In the genomic region with DNA sequence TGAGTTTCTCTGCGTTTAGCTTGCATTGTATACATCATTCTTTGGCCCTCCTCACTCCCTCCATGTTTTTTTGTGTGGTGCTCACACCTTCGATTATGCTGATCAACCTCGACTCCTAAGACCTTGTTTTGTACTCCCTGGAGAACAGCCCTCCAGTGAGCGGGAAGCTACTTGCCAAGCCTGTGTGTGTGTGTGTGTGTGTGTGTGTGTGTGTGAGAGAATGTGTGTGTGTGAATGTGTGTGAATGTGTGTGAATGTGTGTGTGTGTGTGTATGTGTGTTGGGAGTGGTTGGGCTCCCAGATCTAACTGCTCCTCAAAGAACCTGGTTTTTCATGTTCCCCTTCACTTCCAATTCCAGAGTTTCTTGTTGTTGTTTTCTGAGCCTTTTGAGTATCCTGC, we compare ENCODE assay signal across 32 cellular contexts. TPM values are rescaled to one million over a fixed set of nuclear protein-coding genes. Genes with fewer than 3 reads are reported as not detected.
"Had no signal": no experiment of that assay in that cellular context is flagged by ENCODE, and none has a peak within 500 bp of the region (broad histone marks: within the 10 kb centered on the region; RNA-seq: fewer than 3 reads in every experiment).

No MANE protein-coding gene starts in this region.

- H3K36me3 ChIP-seq: brain microvascular endothelial cell, cardiac muscle cell had no signal

- H3K4me3 Mint-ChIP-seq: activated B cell treated with CpG ODN at 0.5 μM for 24 hours; activated CD4-positive, alpha-beta T cell treated with anti-CD3 and anti-CD28 coated beads, Interleukin-2, amount 10 ng/mL, durations not matched to agents 24 days and 14 days; activated naive CD8-positive, alpha-beta T cell treated with anti-CD3 and anti-CD28 coated beads, Interleukin-2, amount 50 U/mL, for 24 hours; activated T-cell treated with anti-CD3 and anti-CD28 coated beads, Interleukin-2, amount 50 U/mL, for 4 hours; T-cell had no signal

- H3K27me3 ChIP-seq: ascending aorta, brain microvascular endothelial cell, cardiac muscle cell had no signal

- ATAC-seq: activated naive CD4-positive, alpha-beta T cell treated with anti-CD3 and anti-CD28 coated beads, Interleukin-2, amount 50 U/mL, for 72 hours; activated naive CD8-positive, alpha-beta T cell treated with anti-CD3 and anti-CD28 coated beads, Interleukin-2, amount 50 U/mL, for 24 hours; activated T-cell treated with anti-CD3 and anti-CD28 coated beads, Interleukin-2, amount 50 U/mL, for 4 hours; Panc1; Right ventricle myocardium inferior; T-cell had no signal

- H3K9me3 ChIP-seq: ascending aorta had no signal

- H3K9me3 Mint-ChIP-seq: activated B cell treated with CpG ODN at 0.5 μM for 24 hours; activated CD4-positive, alpha-beta T cell treated with anti-CD3 and anti-CD28 coated beads, Interleukin-2, amount 10 ng/mL, durations not matched to agents 24 days and 14 days; activated naive CD4-positive, alpha-beta T cell treated with anti-CD3 and anti-CD28 coated beads, Interleukin-2, amount 50 U/mL, for 72 hours; activated naive CD8-positive, alpha-beta T cell treated with anti-CD3 and anti-CD28 coated beads, Interleukin-2, amount 50 U/mL, for 24 hours; activated T-cell treated with anti-CD3 and anti-CD28 coated beads, Interleukin-2, amount 50 U/mL, for 4 hours; T-cell had no signal

- H3K36me3 Mint-ChIP-seq: activated naive CD4-positive, alpha-beta T cell treated with anti-CD3 and anti-CD28 coated beads, Interleukin-2, amount 50 U/mL, for 72 hours; T-cell had no signal

- H3K4me1 Mint-ChIP-seq: activated CD4-positive, alpha-beta T cell treated with anti-CD3 and anti-CD28 coated beads, Interleukin-2, amount 10 ng/mL, durations not matched to agents 24 days and 14 days; activated naive CD8-positive, alpha-beta T cell treated with anti-CD3 and anti-CD28 coated beads, Interleukin-2, amount 50 U/mL, for 24 hours had no signal

- H3K27ac ChIP-seq: ascending aorta, brain microvascular endothelial cell, cardiac muscle cell, SK-N-MC had no signal

- H3K4me3 ChIP-seq: ascending aorta, cardiac muscle cell, SK-N-MC had no signal

- DNase-seq: activated B cell treated with CpG ODN at 0.5 μM for 24 hours; activated CD4-positive, alpha-beta T cell treated with anti-CD3 and anti-CD28 coated beads for 1 hour; activated CD4-positive, alpha-beta T cell treated with anti-CD3 and anti-CD28 coated beads, Interleukin-2, amount 10 ng/mL, durations not matched to agents 24 days and 14 days; activated CD4-positive, alpha-beta T cell treated with anti-CD3 and anti-CD28 coated beads, Interleukin-2, amount 50 U/mL, for 48 hours; activated CD8-positive, alpha-beta memory T cell treated with anti-CD3 and anti-CD28 coated beads for 24 hours; activated effector memory CD4-positive, alpha-beta T cell treated with anti-CD3 and anti-CD28 coated beads, Interleukin-2, amount 50 U/mL, for 16 hours; activated naive CD4-positive, alpha-beta T cell treated with Interleukin-2 at 50 U/mL for 16 hours; activated naive CD8-positive, alpha-beta T cell treated with anti-CD3 and anti-CD28 coated beads, Interleukin-2, amount 50 U/mL, for 24 hours; activated T-cell treated with anti-CD3 and anti-CD28 coated beads, Interleukin-2, amount 50 U/mL, for 4 hours; amniotic stem cell; brain microvascular endothelial cell; Kasumi-1; NCI-H1048; NCI-H1930; NCI-H2171; NCI-H345; NCI-H510A treated with DMSO at 0.1 percent for 48 hours; NCI-H69; NK-92 treated with Interleukin-12 subunit alpha and Interleukin-12 subunit beta, amount 100 ng/mL, for 24 hours; OCI-M1; RPMI8226; T-cell; T-helper 2 cell; T1000 had no signal

- H3K27ac Mint-ChIP-seq: activated B cell treated with CpG ODN at 0.5 μM for 24 hours; activated CD4-positive, alpha-beta T cell treated with anti-CD3 and anti-CD28 coated beads, Interleukin-2, amount 10 ng/mL, durations not matched to agents 24 days and 14 days; activated naive CD4-positive, alpha-beta T cell treated with anti-CD3 and anti-CD28 coated beads, Interleukin-2, amount 50 U/mL, for 72 hours; activated naive CD8-positive, alpha-beta T cell treated with anti-CD3 and anti-CD28 coated beads, Interleukin-2, amount 50 U/mL, for 24 hours; T-cell had no signal

- FAIRE-seq: TTC549 had no signal

RNA-seq across cellular contexts. Expression of a gene that starts 6.0 kb away (rescaled TPM):
- total RNA-seq: activated CD4-positive, alpha-beta T cell treated with anti-CD3 and anti-CD28 coated beads, Interleukin-2, amount 10 ng/mL, durations not matched to agents 24 days and 14 days; M059J had no signal

RNA-seq across cellular contexts. Expression of a gene that starts 36.8 kb away (rescaled TPM):
- total RNA-seq: activated CD4-positive, alpha-beta T cell treated with anti-CD3 and anti-CD28 coated beads, Interleukin-2, amount 10 ng/mL, durations not matched to agents 24 days and 14 days had no signal
